Comparison of ENCODE assay signal across 8 cellular contexts in genomic region chr6:12008366-12009179, GRCh38. TPM values are rescaled to one million over a fixed set of nuclear protein-coding genes. Genes with fewer than 3 reads are reported as not detected.
DNase-seq lines count a peak whose midpoint lies in the region; ATAC-seq and FAIRE-seq lines count a peak whose summit lies in the region.

No MANE protein-coding gene starts in this region.

- peak overlapping the region; percentile 50 to 70 for H3K4me3 ChIP-seq in CD4-positive, alpha-beta memory T cell (ENCODE audit: low read length in 2 of 2)
- peak overlapping the region; percentile 65 to 88 for H3K4me3 ChIP-seq in muscle layer of duodenum (ENCODE audit: low read depth in 1 of 2, low read length in 2 of 2)

- no peaks in the 10 kb centered on the region for H3K27me3 ChIP-seq in CD4-positive, alpha-beta memory T cell (ENCODE audit: insufficient read depth, low read length)
- H3K27me3 ChIP-seq in muscle layer of duodenum (ENCODE audit: low read depth, low read length), result no peaks in the 10 kb centered on the region

- peaks cover 23 to 39% (median 32%) of the 10 kb centered on the region in 4 donors for H3K4me1 Mint-ChIP-seq in CD4-positive, alpha-beta memory T cell
- peaks cover 31% of the 10 kb centered on the region for H3K4me1 Mint-ChIP-seq in activated T-cell treated with anti-CD3 and anti-CD28 coated beads, Interleukin-2, amount 50 U/mL, for 24 hours (ENCODE audit: low read depth)

- CTCF ChIA-PET in CD4-positive, alpha-beta memory T cell (lab: Charles Lee; ENCODE audit: partially characterized antibody), result interaction anchor here (3.1 kb wide), 1 partner anchor 225 kb away, joined by 13 read pairs; no protein-coding TSS in a partner anchor

- DNase-seq in CD4-positive, alpha-beta memory T cell, result peak; percentile 86 to 95 (median 91)
- DNase-seq in HTR-8/SVneo (ENCODE audit: insufficient read length, low spot score) (peak; percentile 53), OCI-M1 (lab: John Stamatoyannopoulos, UW) (peak; percentile 86)
- DNase-seq in activated T-cell treated with anti-CD3 and anti-CD28 coated beads, Interleukin-2, amount 50 U/mL, for 24 hours, result peak; percentile 85
- DNase-seq in stimulated activated CD8-positive, alpha-beta memory T cell treated with anti-CD3 and anti-CD28 coated beads, Interleukin-7, amount 100 ng/mL, for 4 hours (ENCODE audit: low read depth in 2 of 2), result peak; percentile 76 to 77

- peaks cover 0 to 17% of the 10 kb centered on the region in 2 donors for H3K36me3 Mint-ChIP-seq in CD4-positive, alpha-beta memory T cell
- peaks cover 26% of the 10 kb centered on the region for H3K36me3 Mint-ChIP-seq in activated T-cell treated with anti-CD3 and anti-CD28 coated beads, Interleukin-2, amount 50 U/mL, for 24 hours (ENCODE audit: low read depth)

- H3K4me1 ChIP-seq in CD4-positive, alpha-beta memory T cell (ENCODE audit: insufficient read depth, low read length), result peaks cover 32% of the 10 kb centered on the region
- peaks cover 0 to 19% of the 10 kb centered on the region in 2 donors for H3K4me1 ChIP-seq in muscle layer of duodenum (ENCODE audit: control insufficient read depth in 1 of 2, insufficient read depth in 2 of 2, low read length in 2 of 2)

- peak overlapping the region; percentile 99 for H3K27ac ChIP-seq in CD4-positive, alpha-beta memory T cell (ENCODE audit: low read depth, low read length)
- H3K27ac ChIP-seq in muscle layer of duodenum (ENCODE audit: low read length), result peak overlapping the region; percentile 97

- no peaks in the 10 kb centered on the region for H3K36me3 ChIP-seq in CD4-positive, alpha-beta memory T cell (ENCODE audit: insufficient read depth, low read length)
- peaks cover 0 to 5% of the 10 kb centered on the region in 2 donors for H3K36me3 ChIP-seq in muscle layer of duodenum (ENCODE audit: control insufficient read depth in 1 of 2, insufficient read depth in 2 of 2, low read length in 2 of 2)

- ATAC-seq in GM19455 (IDR thresholded peaks at IDR 0.05; ENCODE audit: unreplicated experiment) (peak; percentile 39), esophagus mucosa (peak; percentile 33)

- peak overlapping the region; percentile 94 to 100 (median 98) for H3K4me3 Mint-ChIP-seq in CD4-positive, alpha-beta memory T cell
- peak overlapping the region; percentile 99 for H3K4me3 Mint-ChIP-seq in activated T-cell treated with anti-CD3 and anti-CD28 coated beads, Interleukin-2, amount 50 U/mL, for 24 hours

- H3K27me3 Mint-ChIP-seq in CD4-positive, alpha-beta memory T cell, result peaks cover 0 to 3% of the 10 kb centered on the region in 2 donors
- no peaks in the 10 kb centered on the region for H3K27me3 Mint-ChIP-seq in activated T-cell treated with anti-CD3 and anti-CD28 coated beads, Interleukin-2, amount 50 U/mL, for 24 hours

- FAIRE-seq in HTR-8/SVneo (lab: Jason Lieb, UNC), result peak; percentile 31

- H3K27ac Mint-ChIP-seq in CD4-positive, alpha-beta memory T cell, result peak overlapping the region; percentile 99 to 100 (median 100)
- H3K27ac Mint-ChIP-seq in activated T-cell treated with anti-CD3 and anti-CD28 coated beads, Interleukin-2, amount 50 U/mL, for 24 hours, result peak overlapping the region; percentile 99

- peaks cover 0 to 3% (median 0%) of the 10 kb centered on the region in 8 donors for H3K9me3 Mint-ChIP-seq in CD4-positive, alpha-beta memory T cell
- no peaks in the 10 kb centered on the region for H3K9me3 Mint-ChIP-seq in activated T-cell treated with anti-CD3 and anti-CD28 coated beads, Interleukin-2, amount 50 U/mL, for 24 hours

- POLR2A ChIA-PET in CD4-positive, alpha-beta memory T cell (lab: Charles Lee; ENCODE audit: partially characterized antibody), result interaction anchor here (0.7 to 6.4 kb wide), 7 partner anchors 52 to 296 kb away, joined by 3 to 45 read pairs (median 3); no protein-coding TSS in a partner anchor

- intact Hi-C loops in CD4-positive, alpha-beta memory T cell (cut with micrococcal nuclease), result loop anchor here (2.0 to 5.0 kb wide), 5 partner anchors 30 to 1316 kb away; partner anchors contain the start of genes C6orf52 and PAK1IP1

- no peaks in the 10 kb centered on the region for H3K9me3 ChIP-seq in CD4-positive, alpha-beta memory T cell (ENCODE audit: control insufficient read depth in 1 of 2, low read length in 2 of 2)
- no peaks in the 10 kb centered on the region for H3K9me3 ChIP-seq in muscle layer of duodenum (ENCODE audit: control insufficient read depth in 1 of 2, low read length in 2 of 2)

RNA-seq across cellular contexts. Expression of gene HIVEP1, which starts 3.5 kb away (rescaled TPM):
- total RNA-seq in CD4-positive, alpha-beta memory T cell, result 10 to 100 TPM; 16.6 to 17.6 TPM
- 1 to 10 TPM in 1 of 2 donors, under 1 TPM in 1; 0.47 to 7.2 TPM for polyA plus RNA-seq in CD4-positive, alpha-beta memory T cell
- 23.7 TPM for total RNA-seq in esophagus mucosa

Comparison
In these comparisons a context has a peak if more than half of its experiments do, and no peak if none do; other contexts are left out.
1. Peak in every context shown above with its lines: DNase-seq, ATAC-seq, H3K4me3 ChIP-seq and H3K27ac ChIP-seq.